1 cellular context compared by ENCODE assay signal in the genomic region with DNA sequence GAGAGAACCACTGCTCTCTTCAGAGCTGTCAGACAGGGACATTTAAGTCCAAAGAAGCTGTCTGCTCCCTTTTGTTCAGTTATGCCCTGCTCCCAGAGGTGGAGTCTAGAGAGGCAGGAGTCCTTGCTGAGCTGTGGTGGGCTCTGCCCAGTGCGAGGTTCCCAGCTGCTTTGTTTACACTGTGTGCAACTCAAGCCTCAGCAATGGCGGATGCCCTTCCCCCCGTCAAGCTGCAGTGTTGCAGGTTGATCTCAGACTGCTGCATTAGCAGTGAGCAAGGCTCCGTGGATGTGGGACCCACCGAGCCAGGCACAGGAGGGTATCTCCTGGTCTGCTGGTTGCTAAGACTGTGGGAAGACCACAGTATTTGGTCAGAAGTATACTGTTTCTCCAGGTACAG.
TF ChIP-seq lines count a peak whose summit lies in the region.

No MANE protein-coding gene starts in this region.

TF ChIP-seq in K562, 482 proteins besides CTCF, POLR2A, EP300 and RAD21 (continued from another document):
- TF ChIP-seq, protein P1, sequence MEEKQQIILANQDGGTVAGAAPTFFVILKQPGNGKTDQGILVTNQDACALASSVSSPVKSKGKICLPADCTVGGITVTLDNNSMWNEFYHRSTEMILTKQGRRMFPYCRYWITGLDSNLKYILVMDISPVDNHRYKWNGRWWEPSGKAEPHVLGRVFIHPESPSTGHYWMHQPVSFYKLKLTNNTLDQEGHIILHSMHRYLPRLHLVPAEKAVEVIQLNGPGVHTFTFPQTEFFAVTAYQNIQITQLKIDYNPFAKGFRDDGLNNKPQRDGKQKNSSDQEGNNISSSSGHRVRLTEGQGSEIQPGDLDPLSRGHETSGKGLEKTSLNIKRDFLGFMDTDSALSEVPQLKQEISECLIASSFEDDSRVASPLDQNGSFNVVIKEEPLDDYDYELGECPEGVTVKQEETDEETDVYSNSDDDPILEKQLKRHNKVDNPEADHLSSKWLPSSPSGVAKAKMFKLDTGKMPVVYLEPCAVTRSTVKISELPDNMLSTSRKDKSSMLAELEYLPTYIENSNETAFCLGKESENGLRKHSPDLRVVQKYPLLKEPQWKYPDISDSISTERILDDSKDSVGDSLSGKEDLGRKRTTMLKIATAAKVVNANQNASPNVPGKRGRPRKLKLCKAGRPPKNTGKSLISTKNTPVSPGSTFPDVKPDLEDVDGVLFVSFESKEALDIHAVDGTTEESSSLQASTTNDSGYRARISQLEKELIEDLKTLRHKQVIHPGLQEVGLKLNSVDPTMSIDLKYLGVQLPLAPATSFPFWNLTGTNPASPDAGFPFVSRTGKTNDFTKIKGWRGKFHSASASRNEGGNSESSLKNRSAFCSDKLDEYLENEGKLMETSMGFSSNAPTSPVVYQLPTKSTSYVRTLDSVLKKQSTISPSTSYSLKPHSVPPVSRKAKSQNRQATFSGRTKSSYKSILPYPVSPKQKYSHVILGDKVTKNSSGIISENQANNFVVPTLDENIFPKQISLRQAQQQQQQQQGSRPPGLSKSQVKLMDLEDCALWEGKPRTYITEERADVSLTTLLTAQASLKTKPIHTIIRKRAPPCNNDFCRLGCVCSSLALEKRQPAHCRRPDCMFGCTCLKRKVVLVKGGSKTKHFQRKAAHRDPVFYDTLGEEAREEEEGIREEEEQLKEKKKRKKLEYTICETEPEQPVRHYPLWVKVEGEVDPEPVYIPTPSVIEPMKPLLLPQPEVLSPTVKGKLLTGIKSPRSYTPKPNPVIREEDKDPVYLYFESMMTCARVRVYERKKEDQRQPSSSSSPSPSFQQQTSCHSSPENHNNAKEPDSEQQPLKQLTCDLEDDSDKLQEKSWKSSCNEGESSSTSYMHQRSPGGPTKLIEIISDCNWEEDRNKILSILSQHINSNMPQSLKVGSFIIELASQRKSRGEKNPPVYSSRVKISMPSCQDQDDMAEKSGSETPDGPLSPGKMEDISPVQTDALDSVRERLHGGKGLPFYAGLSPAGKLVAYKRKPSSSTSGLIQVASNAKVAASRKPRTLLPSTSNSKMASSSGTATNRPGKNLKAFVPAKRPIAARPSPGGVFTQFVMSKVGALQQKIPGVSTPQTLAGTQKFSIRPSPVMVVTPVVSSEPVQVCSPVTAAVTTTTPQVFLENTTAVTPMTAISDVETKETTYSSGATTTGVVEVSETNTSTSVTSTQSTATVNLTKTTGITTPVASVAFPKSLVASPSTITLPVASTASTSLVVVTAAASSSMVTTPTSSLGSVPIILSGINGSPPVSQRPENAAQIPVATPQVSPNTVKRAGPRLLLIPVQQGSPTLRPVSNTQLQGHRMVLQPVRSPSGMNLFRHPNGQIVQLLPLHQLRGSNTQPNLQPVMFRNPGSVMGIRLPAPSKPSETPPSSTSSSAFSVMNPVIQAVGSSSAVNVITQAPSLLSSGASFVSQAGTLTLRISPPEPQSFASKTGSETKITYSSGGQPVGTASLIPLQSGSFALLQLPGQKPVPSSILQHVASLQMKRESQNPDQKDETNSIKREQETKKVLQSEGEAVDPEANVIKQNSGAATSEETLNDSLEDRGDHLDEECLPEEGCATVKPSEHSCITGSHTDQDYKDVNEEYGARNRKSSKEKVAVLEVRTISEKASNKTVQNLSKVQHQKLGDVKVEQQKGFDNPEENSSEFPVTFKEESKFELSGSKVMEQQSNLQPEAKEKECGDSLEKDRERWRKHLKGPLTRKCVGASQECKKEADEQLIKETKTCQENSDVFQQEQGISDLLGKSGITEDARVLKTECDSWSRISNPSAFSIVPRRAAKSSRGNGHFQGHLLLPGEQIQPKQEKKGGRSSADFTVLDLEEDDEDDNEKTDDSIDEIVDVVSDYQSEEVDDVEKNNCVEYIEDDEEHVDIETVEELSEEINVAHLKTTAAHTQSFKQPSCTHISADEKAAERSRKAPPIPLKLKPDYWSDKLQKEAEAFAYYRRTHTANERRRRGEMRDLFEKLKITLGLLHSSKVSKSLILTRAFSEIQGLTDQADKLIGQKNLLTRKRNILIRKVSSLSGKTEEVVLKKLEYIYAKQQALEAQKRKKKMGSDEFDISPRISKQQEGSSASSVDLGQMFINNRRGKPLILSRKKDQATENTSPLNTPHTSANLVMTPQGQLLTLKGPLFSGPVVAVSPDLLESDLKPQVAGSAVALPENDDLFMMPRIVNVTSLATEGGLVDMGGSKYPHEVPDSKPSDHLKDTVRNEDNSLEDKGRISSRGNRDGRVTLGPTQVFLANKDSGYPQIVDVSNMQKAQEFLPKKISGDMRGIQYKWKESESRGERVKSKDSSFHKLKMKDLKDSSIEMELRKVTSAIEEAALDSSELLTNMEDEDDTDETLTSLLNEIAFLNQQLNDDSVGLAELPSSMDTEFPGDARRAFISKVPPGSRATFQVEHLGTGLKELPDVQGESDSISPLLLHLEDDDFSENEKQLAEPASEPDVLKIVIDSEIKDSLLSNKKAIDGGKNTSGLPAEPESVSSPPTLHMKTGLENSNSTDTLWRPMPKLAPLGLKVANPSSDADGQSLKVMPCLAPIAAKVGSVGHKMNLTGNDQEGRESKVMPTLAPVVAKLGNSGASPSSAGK (IDR thresholded peaks at IDR 0.05): no peak
- TF ChIP-seq ZNF780A (CRISPR knock-in tag; IDR thresholded peaks at IDR 0.05) (no peak), TRIM28 (IDR thresholded peaks at IDR 0.05) (no peak), ELF2 (CRISPR knock-in tag; IDR thresholded peaks at IDR 0.05) (no peak), ZNF124 (CRISPR knock-in tag; IDR thresholded peaks at IDR 0.05) (no peak), ZNF282 (CRISPR knock-in tag; IDR thresholded peaks at IDR 0.05) (no peak)
